In the genomic region with DNA sequence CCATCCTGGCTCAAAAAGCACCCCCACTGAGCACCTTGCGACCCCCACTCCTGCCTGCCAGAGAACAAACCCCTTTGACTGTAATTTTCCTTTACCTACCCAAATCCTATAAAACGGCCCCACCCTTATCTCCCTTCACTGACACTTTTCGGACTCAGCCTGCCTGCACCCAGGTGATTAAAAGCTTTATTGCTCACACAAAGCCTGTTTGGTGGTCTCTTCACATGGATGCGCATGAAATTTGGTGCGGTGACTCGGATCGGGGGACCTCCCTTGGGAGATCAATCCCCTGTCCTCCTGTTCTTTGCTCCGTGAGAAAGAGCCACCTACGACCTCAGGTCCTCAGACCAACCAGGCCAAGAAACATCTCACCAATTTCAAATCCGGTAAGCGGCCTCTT, we compare ENCODE assay signal across 5 cellular contexts. TPM values are rescaled to one million over a fixed set of nuclear protein-coding genes. Genes with fewer than 3 reads are reported as not detected.
"Had no signal": no experiment of that assay in that cellular context is flagged by ENCODE, and none has a peak within 500 bp of the region (broad histone marks: within the 10 kb centered on the region; RNA-seq: fewer than 3 reads in every experiment).

No MANE protein-coding gene starts in this region.

RNA-seq across cellular contexts. Expression of gene SSTR1, which starts 16.9 kb away (rescaled TPM):
- total RNA-seq: mesothelial cell of epicardium, mononuclear cell, natural killer cell had no signal
- polyA plus RNA-seq: immature natural killer cell, mammary epithelial cell had no signal
